ENCODE assay signal across 3 cellular contexts in genomic region chr11:90496722-90497121, GRCh38.
TF ChIP-seq lines count a peak whose summit lies in the region.

No MANE protein-coding gene starts in this region.

TF ChIP-seq in A549, 52 proteins besides CTCF, POLR2A, EP300 and RAD21:
- TF ChIP-seq TFCP2L1 (CRISPR knock-in tag; IDR thresholded peaks at IDR 0.05) (no peak), MAFK (IDR thresholded peaks at IDR 0.05; ENCODE audit: partially characterized antibody) (peak; percentile 91), CBX2 (IDR thresholded peaks at IDR 0.05; ENCODE audit: borderline replicate concordance, low read depth) (no peak)
TF ChIP-seq in A549: peak in this region for 1.

TF ChIP-seq in IMR-90, 13 proteins besides CTCF, POLR2A, EP300 and RAD21:
- TF ChIP-seq FOS (IDR thresholded peaks at IDR 0.05; ENCODE audit: low read depth, low read length) = no peak
- no peak for TF ChIP-seq ELK1 (IDR thresholded peaks at IDR 0.05; ENCODE audit: borderline replicate concordance, low read depth, low read length)
- no peak for TF ChIP-seq MXI1 (IDR thresholded peaks at IDR 0.05; ENCODE audit: borderline replicate concordance, low read depth, low read length)
- no peak for TF ChIP-seq CEBPB (IDR thresholded peaks at IDR 0.05; ENCODE audit: low read depth, low read length)
- TF ChIP-seq MAFK (IDR thresholded peaks at IDR 0.05; ENCODE audit: low read depth, low read length) = peak; percentile 87

TF ChIP-seq in K562, 482 proteins besides CTCF, POLR2A, EP300 and RAD21 (continued from another document):
- TF ChIP-seq MAFF (IDR thresholded peaks at IDR 0.05; ENCODE audit: low read length) (peak; percentile 53; the same call in 1 of the 2 replicates), ZSCAN29 (IDR thresholded peaks at IDR 0.05) (no peak), POLR2H (tag; IDR thresholded peaks at IDR 0.05; ENCODE audit: low read depth) (no peak), ETV1 (tag; conservative IDR thresholded peaks at IDR 0.05; ENCODE audit: low read depth) (no peak), MAFK (IDR thresholded peaks at IDR 0.05; ENCODE audit: low read length) (peak; percentile 70), ZNF316 (IDR thresholded peaks at IDR 0.05) (peak; percentile 64), C11orf30 (IDR thresholded peaks at IDR 0.05; ENCODE audit: low read depth) (peak; percentile 37; the same call in 1 of the 2 replicates), MAFG (tag; conservative IDR thresholded peaks at IDR 0.05) (peak; percentile 39; the same call in 1 of the 2 replicates), HNRNPLL (IDR thresholded peaks at IDR 0.05; ENCODE audit: low read depth, low read length, poor library complexity, severe bottlenecking) (no peak)
